ENCODE assay signal across 12 cellular contexts in the genomic region with DNA sequence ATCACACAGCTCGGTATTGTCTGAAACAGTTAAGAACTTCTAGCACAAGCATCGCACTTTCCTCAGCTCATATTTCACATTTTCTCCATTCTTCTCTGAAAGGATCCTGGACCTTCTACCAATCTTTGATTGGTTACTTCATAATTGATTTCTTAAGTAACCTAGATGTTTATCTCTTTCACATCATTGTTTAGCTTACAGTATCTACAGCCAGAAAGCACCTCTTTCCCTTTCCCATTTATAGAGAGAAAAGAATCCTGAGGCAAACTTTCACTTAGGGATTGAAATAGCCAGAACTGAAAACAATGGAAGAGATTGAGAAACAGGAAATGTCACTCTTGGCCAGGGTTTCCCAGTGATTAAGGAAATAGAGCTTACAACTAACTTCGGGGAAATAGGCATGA. TPM values are rescaled to one million over a fixed set of nuclear protein-coding genes. Genes with fewer than 3 reads are reported as not detected.
DNase-seq lines count a peak whose midpoint lies in the region; ATAC-seq and TF ChIP-seq lines count a peak whose summit lies in the region.
"Had no signal": no experiment of that assay in that cellular context is flagged by ENCODE, and none has a peak within 500 bp of the region (broad histone marks: within the 10 kb centered on the region; RNA-seq: fewer than 3 reads in every experiment).

No MANE protein-coding gene starts in this region.

- no peak overlapping the region for H3K9ac ChIP-seq in mammary epithelial cell (ENCODE audit: insufficient read depth, low read length)

- no peaks in the 10 kb centered on the region for H3K4me1 ChIP-seq in mammary epithelial cell (ENCODE audit: insufficient read depth, low read length)
- peaks cover 2% of the 10 kb centered on the region for H3K4me1 ChIP-seq in right cardiac atrium (ENCODE audit: control insufficient read depth, insufficient read depth, low read length)

- no peaks in the 10 kb centered on the region for H3K79me2 ChIP-seq in mammary epithelial cell (ENCODE audit: insufficient read depth, low read length)

- no peak for TF ChIP-seq CTCF in mammary epithelial cell (conservative IDR thresholded peaks at IDR 0.05 in 1 of 2, IDR thresholded peaks at IDR 0.05 in 1 of 2; ENCODE audit: extremely low read depth in 1 of 2, insufficient read depth in 1 of 2, low read depth in 1 of 2, low read length in 2 of 2)
- no peak for TF ChIP-seq CTCF in GM13977 (IDR thresholded peaks at IDR 0.05; ENCODE audit: extremely low read depth, insufficient read depth, missing control alignments)

- H3K4me3 ChIP-seq in mammary epithelial cell (replicated peaks in 1 of 3; ENCODE audit: insufficient read depth in 1 of 3, low read depth in 2 of 3, low read length in 3 of 3) (peak overlapping the region in 1 of 3 experiments; percentile 13), right cardiac atrium (ENCODE audit: low read length) (peak overlapping the region; percentile 77)

- peak overlapping the region; percentile 72 for H3K4me2 ChIP-seq in mammary epithelial cell (ENCODE audit: insufficient read depth, low read depth, low read length)

- ATAC-seq in right cardiac atrium (peak; percentile 53), sciatic nerve (peak; percentile 65)
- no peak for ATAC-seq in stimulated activated naive CD8-positive, alpha-beta T cell treated with anti-CD3 and anti-CD28 coated beads, Interleukin-15, Interleukin-2, amounts not matched to agents 100 U/mL and 50 U/mL, for 24 hours

- DNase-seq in GM04503 (ENCODE audit: low read depth) (peak; percentile 36), mammary epithelial cell (peak; percentile 61), right cardiac atrium (no peak), sciatic nerve (ENCODE audit: low spot score) (no peak), GM19238 (ENCODE audit: insufficient read length, low spot score) (no peak), GM13977 (ENCODE audit: low spot score) (no peak)
- DNase-seq in stimulated activated naive CD8-positive, alpha-beta T cell treated with anti-CD3 and anti-CD28 coated beads, Interleukin-15, Interleukin-2, amounts not matched to agents 100 U/mL and 50 U/mL, for 24 hours = no peak
- no peak for DNase-seq in activated naive CD4-positive, alpha-beta T cell (lab: John Stamatoyannopoulos, UW)
- DNase-seq: CD4-positive, alpha-beta T cell; cortex of kidney; GOT3; NCI-H187 had no signal

- 9% methylated on average over 3 of the region's 3 CpGs for WGBS in mammary epithelial cell (ENCODE audit: low coverage, missing lambda C conversion rate)
- WGBS in right cardiac atrium = 24% methylated on average over 3 of the region's 3 CpGs

- in situ Hi-C loops in mammary epithelial cell (cut with MboI; ENCODE audit: low sequenced_read_pairs in 2 of 2) (loop anchor here in 1 of 2 donors (25.0 kb wide), 1 partner anchor 156 kb away; no protein-coding TSS in a partner anchor), GM13977 (cut with MboI; ENCODE audit: low pct_unique_long_range_greater_than_20kb, low sequenced_read_pairs, unreplicated experiment) (no loop called here)

- no peaks in the 10 kb centered on the region for H3K36me3 ChIP-seq in mammary epithelial cell (ENCODE audit: insufficient read depth, low read length)

- H3K27me3 ChIP-seq in mammary epithelial cell (ENCODE audit: insufficient read depth, low read length) = peaks cover 2% of the 10 kb centered on the region
- no peaks in the 10 kb centered on the region for H3K27me3 ChIP-seq in right cardiac atrium (ENCODE audit: control insufficient read depth, insufficient read depth)

- no peaks in the 10 kb centered on the region for H4K20me1 ChIP-seq in mammary epithelial cell (ENCODE audit: insufficient read depth, low read length)

- H2AFZ ChIP-seq in mammary epithelial cell (ENCODE audit: low read depth, low read length) = peak overlapping the region; percentile 30

- dilution Hi-C loops in mammary epithelial cell (cut with HindIII; ENCODE audit: low sequenced_read_pairs) = no loop called here

- CTCF ChIA-PET in mammary epithelial cell (lab: Charles Lee; ENCODE audit: low non-redundant PET) = no interaction called here

- no peaks in the 10 kb centered on the region for H3K9me3 ChIP-seq in mammary epithelial cell (replicated peaks; ENCODE audit: insufficient read depth, low read length)
- no peaks in the 10 kb centered on the region for H3K9me3 ChIP-seq in right cardiac atrium (ENCODE audit: control insufficient read depth, low read length)

- intact Hi-C loops in mammary epithelial cell (cut with micrococcal nuclease) (loop anchor here (5.0 kb wide), 1 partner anchor 84 kb away; no protein-coding TSS in a partner anchor), right cardiac atrium (cut with DNase I) (loop anchor here in 1 of 4 donors (10.0 kb wide), 1 partner anchor 57 kb away; no protein-coding TSS in a partner anchor), sciatic nerve (cut with DNase I) (no loop called here)

- H3K27ac ChIP-seq in mammary epithelial cell (ENCODE audit: insufficient read depth, low read depth, low read length) = no peak overlapping the region
- H3K27ac ChIP-seq in right cardiac atrium (ENCODE audit: low read length) = peak overlapping the region; percentile 70

- BruUV-seq in mammary epithelial cell (replicated peaks; lab: Mats Ljungman, UMichigan) = no TSS peak

RNA-seq across cellular contexts. Expression of a gene that starts 2.5 kb away (rescaled TPM):
- total RNA-seq in mammary epithelial cell = under 1 TPM; 0.50 to 0.94 TPM
- polyA plus RNA-seq in mammary epithelial cell = 2.0 TPM
- polyA minus RNA-seq in mammary epithelial cell = not detected
- total RNA-seq in right cardiac atrium = 10 to 100 TPM; 45.2 to 79.1 (median 57.0) TPM
- polyA plus RNA-seq in right cardiac atrium = 42.0 TPM
- total RNA-seq in sciatic nerve = 61.1 TPM
- total RNA-seq: CD4-positive, alpha-beta T cell had no signal

Comparison
In these comparisons a context has a peak if more than half of its experiments do, and no peak if none do; other contexts are left out.
1. DNase-seq: peak in GM04503 (single experiment) and mammary epithelial cell (single experiment); none in right cardiac atrium (0 of 3), sciatic nerve (single experiment), GM19238 (single experiment), stimulated activated naive CD8-positive, alpha-beta T cell treated with anti-CD3 and anti-CD28 coated beads, Interleukin-15, Interleukin-2, amounts not matched to agents 100 U/mL and 50 U/mL, for 24 hours (single experiment), GM13977 (single experiment) and activated naive CD4-positive, alpha-beta T cell (0 of 4).
2. RNA of a gene that starts 2.5 kb away (total RNA-seq): 45.2 to 79.1 TPM in right cardiac atrium and 61.1 TPM in sciatic nerve (single experiment); 0.50 to 0.94 TPM in mammary epithelial cell; every median in the first group is over 10 times any median in the second.